Comparison of ENCODE assay signal across 1 cellular context in the genomic region with DNA sequence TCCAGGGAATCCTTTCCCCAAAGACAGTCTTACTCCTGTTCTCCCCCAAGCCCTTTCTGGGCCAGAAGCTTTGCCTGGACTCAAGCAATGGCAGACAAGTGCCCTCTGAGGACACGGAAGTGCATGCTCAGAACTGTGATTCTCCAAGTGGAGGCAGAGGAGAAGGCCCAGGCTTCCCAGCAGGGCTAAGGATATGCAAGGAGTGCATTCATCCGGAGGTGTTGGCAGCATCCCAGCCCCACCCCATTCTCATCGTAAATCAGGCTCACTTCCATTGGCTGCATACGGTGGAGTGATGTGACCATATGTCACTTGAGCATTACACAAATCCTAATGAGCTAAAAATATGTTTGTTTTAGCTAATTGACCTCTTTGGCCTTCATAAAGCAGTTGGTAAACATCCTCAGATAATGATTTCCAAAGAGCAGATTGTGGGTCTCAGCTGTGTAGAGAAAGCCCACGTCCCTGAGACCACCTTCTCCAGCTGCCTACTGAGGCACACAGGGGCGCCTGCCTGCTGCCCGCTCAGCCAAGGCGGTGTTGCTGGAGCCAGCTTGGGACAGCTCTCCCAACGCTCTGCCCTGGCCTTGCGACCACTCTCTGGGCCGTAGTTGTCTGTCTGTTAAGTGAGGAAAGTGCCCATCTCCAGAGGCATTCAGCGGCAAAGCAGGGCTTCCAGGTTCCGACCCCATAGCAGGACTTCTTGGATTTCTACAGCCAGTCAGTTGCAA.
TF ChIP-seq lines count a peak whose summit lies in the region.

No MANE protein-coding gene starts in this region.

TF ChIP-seq in H1, 55 proteins besides CTCF, POLR2A, EP300 and RAD21:
- no peak for TF ChIP-seq SIN3A (conservative IDR thresholded peaks at IDR 0.05 in 1 of 2, IDR thresholded peaks at IDR 0.05 in 1 of 2; ENCODE audit: low read depth in 1 of 2, low read length in 2 of 2)
- no peak for TF ChIP-seq TCF12 (IDR thresholded peaks at IDR 0.05; ENCODE audit: low read depth, low read length)
- no peak for TF ChIP-seq TAF7 (optimal IDR thresholded peaks at IDR 0.05; ENCODE audit: borderline replicate concordance, low read depth, low read length)
- TF ChIP-seq CHD1 (IDR thresholded peaks at IDR 0.05; ENCODE audit: low read depth, low read length), result no peak
- TF ChIP-seq BACH1 (IDR thresholded peaks at IDR 0.05; ENCODE audit: low read length), result no peak
- TF ChIP-seq SIRT6 (IDR thresholded peaks at IDR 0.05; ENCODE audit: low read length), result no peak
- TF ChIP-seq SP4 (IDR thresholded peaks at IDR 0.05; ENCODE audit: low read length), result no peak
- no peak for TF ChIP-seq SRF (IDR thresholded peaks at IDR 0.05; ENCODE audit: low read depth, low read length)
TF ChIP-seq in H1: peak in this region for 0.
